8 cellular contexts compared by ENCODE assay signal in the genomic region with DNA sequence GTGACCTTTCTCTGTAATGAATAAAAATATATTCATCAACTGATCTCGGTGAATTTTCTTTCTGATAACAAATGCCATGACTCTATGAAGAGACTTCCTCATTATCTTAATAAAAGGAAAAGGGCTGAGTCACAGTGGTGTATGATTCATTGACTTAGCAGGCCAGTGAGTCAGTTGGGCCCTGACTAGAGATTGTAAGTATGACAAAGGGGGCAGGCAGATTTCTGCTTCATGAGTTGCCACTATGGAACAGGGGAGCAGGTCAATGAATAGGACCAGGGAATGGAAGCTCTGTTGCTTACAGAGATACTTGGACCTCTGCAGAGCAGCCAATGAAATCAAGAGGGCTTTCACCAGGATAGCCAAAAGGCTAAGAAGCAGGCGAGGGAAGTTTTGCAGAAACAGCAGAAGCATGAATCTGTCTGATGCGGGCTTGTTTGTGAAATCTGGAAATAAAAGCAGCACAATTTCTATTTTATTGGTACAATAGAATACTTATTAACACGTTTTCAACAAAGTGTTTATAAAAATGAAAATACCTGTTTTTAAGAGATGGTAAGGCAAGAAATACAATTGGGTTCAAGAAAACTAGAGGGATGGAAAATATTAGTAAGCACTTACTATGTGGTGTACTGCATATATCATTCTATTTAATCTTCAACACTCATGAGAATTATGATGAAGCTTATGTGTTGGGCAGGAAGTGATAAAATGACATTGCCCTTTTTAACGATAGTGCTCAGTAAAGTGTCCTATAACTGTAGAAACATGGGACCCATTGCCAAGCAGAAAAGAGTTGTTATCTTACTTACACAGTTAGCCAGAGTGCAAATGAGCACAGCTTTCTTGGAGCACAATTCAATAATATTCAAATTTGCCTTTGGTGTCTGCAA.
DNase-seq lines count a peak whose midpoint lies in the region; ATAC-seq, FAIRE-seq and TF ChIP-seq lines count a peak whose summit lies in the region.

No MANE protein-coding gene starts in this region.

- TF ChIP-seq POLR2A in right lobe of liver (IDR thresholded peaks at IDR 0.05) = no peak

- DNase-seq in CD14-positive monocyte (ENCODE audit: low spot score) (peak; percentile 79), HTR-8/SVneo (ENCODE audit: insufficient read length, low spot score) (peak; percentile 63), right lobe of liver (no peak), T-helper 17 cell (no peak), posterior vena cava (ENCODE audit: low spot score) (no peak), cardiac septum (ENCODE audit: low spot score) (no peak)
- peak; percentile 14 for DNase-seq in activated naive CD8-positive, alpha-beta T cell treated with anti-CD3 and anti-CD28 coated beads for 36 hours

- H3K9me3 Mint-ChIP-seq in CD14-positive monocyte = peaks cover 0 to 2% (median 0%) of the 10 kb centered on the region in 7 donors
- H3K9me3 Mint-ChIP-seq in activated naive CD8-positive, alpha-beta T cell treated with anti-CD3 and anti-CD28 coated beads for 36 hours = no peaks in the 10 kb centered on the region

- no peaks in the 10 kb centered on the region for H3K36me3 ChIP-seq in right lobe of liver

- no peak overlapping the region for H3K27ac ChIP-seq in right lobe of liver

- ATAC-seq in right lobe of liver (peak; percentile 46 to 95 (median 66)), T-helper 17 cell (no peak), GM18909 (IDR thresholded peaks at IDR 0.05; ENCODE audit: poor library complexity, unreplicated experiment) (no peak)

- peaks cover 29% of the 10 kb centered on the region for H3K4me1 Mint-ChIP-seq in CD14-positive monocyte
- peaks cover 16% of the 10 kb centered on the region for H3K4me1 Mint-ChIP-seq in activated naive CD8-positive, alpha-beta T cell treated with anti-CD3 and anti-CD28 coated beads for 36 hours
- H3K4me1 Mint-ChIP-seq in T-helper 17 cell = no peaks in the 10 kb centered on the region

- H3K9me3 ChIP-seq in right lobe of liver (no peaks in the 10 kb centered on the region), T-helper 17 cell (ENCODE audit: control insufficient read depth, low read length, poor library complexity, severe bottlenecking) (no peaks in the 10 kb centered on the region)

- H3K27me3 Mint-ChIP-seq in CD14-positive monocyte (ENCODE audit: low read depth in 3 of 3) (no peaks in the 10 kb centered on the region), T-helper 17 cell (peaks cover 16% of the 10 kb centered on the region)
- H3K27me3 Mint-ChIP-seq in activated naive CD8-positive, alpha-beta T cell treated with anti-CD3 and anti-CD28 coated beads for 36 hours = peaks cover 12% of the 10 kb centered on the region

- no peak for TF ChIP-seq CTCF in CD14-positive monocyte (IDR thresholded peaks at IDR 0.05)
- TF ChIP-seq CTCF in right lobe of liver (IDR thresholded peaks at IDR 0.05) = no peak

- FAIRE-seq in HTR-8/SVneo (lab: Jason Lieb, UNC) = peak; percentile 67

- H3K4me3 Mint-ChIP-seq in CD14-positive monocyte (peak overlapping the region in 1 of 2 donors; percentile 16), T-helper 17 cell (no peak overlapping the region)
- peak overlapping the region; percentile 22 for H3K4me3 Mint-ChIP-seq in activated naive CD8-positive, alpha-beta T cell treated with anti-CD3 and anti-CD28 coated beads for 36 hours

- intact Hi-C loops in CD14-positive monocyte (cut with micrococcal nuclease) = no loop called here
- intact Hi-C loops in right lobe of liver (cut with DNase I) = no loop called here
- intact Hi-C loops in posterior vena cava (cut with DNase I) = no loop called here
- intact Hi-C loops in cardiac septum (cut with DNase I) = no loop called here

- H3K36me3 Mint-ChIP-seq in CD14-positive monocyte (no peaks in the 10 kb centered on the region), T-helper 17 cell (ENCODE audit: low read depth) (no peaks in the 10 kb centered on the region)
- H3K36me3 Mint-ChIP-seq in activated naive CD8-positive, alpha-beta T cell treated with anti-CD3 and anti-CD28 coated beads for 36 hours = no peaks in the 10 kb centered on the region

- no peak overlapping the region for H3K4me3 ChIP-seq in right lobe of liver

- no peaks in the 10 kb centered on the region for H3K27me3 ChIP-seq in right lobe of liver

- H3K4me1 ChIP-seq in right lobe of liver = no peaks in the 10 kb centered on the region

- WGBS in right lobe of liver (ENCODE audit: insufficient coverage, low coverage, low lambda C conversion rate, missing lambda C conversion rate) = 50% methylated on average over 5 of the region's 5 CpGs

- H3K27ac Mint-ChIP-seq in CD14-positive monocyte (peak overlapping the region; percentile 77 to 96 (median 92)), T-helper 17 cell (no peak overlapping the region)
- peak overlapping the region; percentile 13 for H3K27ac Mint-ChIP-seq in activated naive CD8-positive, alpha-beta T cell treated with anti-CD3 and anti-CD28 coated beads for 36 hours

Comparison
In these comparisons a context has a peak if more than half of its experiments do, and no peak if none do; other contexts are left out.
1. DNase-seq: peak in CD14-positive monocyte (single experiment), HTR-8/SVneo (single experiment) and activated naive CD8-positive, alpha-beta T cell treated with anti-CD3 and anti-CD28 coated beads for 36 hours (single experiment); none in right lobe of liver (0 of 3), T-helper 17 cell (0 of 3), posterior vena cava (single experiment) and cardiac septum (single experiment).
2. ATAC-seq: peak in right lobe of liver (4 of 4); none in T-helper 17 cell (single experiment) and GM18909 (single experiment).